ENCODE assay signal across 8 cellular contexts in the genomic region with DNA sequence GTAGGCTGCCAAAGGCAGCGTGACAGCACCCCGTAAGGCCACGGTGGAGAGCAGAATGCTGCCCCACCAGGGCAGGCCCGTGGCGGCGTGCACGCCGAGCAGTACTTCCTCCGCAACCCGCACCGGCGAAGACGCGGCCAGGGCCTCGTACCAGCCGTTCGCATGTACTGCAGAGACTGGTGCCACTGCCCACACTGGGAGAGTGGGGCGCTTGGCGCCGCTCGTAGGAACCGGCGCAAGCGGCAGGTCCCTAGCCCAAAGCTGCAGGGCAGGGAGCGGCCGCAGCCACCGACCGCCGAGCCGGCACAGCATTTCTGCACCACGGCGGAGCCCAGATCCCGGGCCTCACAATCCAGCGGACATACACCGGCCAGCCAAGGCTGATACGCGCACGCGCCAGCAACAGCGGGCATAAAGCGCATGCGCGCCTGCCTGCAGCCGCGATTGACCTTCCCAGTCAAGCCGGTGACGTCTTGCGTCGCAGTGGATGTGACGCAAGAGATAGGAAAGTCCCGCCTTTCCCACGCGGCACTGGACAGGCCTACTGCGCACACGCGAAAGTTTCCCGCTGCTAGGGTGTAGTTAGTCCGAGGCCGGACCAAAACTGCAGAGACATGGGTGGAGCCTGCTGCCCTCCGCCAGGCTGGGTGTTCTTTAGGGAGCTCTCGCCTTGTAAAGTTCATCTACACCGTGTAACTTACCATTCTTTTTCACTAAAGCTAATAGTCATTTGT. TPM values are rescaled to one million over a fixed set of nuclear protein-coding genes. Genes with fewer than 3 reads are reported as not detected.
DNase-seq lines count a peak whose midpoint lies in the region; ATAC-seq lines count a peak whose summit lies in the region.

A gene with protein sequence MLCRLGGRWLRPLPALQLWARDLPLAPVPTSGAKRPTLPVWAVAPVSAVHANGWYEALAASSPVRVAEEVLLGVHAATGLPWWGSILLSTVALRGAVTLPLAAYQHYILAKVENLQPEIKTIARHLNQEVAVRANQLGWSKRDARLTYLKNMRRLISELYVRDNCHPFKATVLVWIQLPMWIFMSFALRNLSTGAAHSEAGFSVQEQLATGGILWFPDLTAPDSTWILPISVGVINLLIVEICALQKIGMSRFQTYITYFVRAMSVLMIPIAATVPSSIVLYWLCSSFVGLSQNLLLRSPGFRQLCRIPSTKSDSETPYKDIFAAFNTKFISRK (minus strand): TSS at position 379 of the 734 bp plus-strand sequence. CDS start 67 bp downstream, at position 312.

- no peaks in the 10 kb centered on the region for H3K9me3 ChIP-seq in aorta (ENCODE audit: control insufficient read depth, low read length)

- H3K27me3 ChIP-seq in rectal smooth muscle tissue (ENCODE audit: control insufficient read depth, insufficient read depth, low read length) (no peaks in the 10 kb centered on the region), aorta (ENCODE audit: control insufficient read depth in 1 of 2, insufficient read depth in 2 of 2, low read length in 1 of 2) (no peaks in the 10 kb centered on the region)

- intact Hi-C loops in aorta (cut with DNase I), result loop anchor here (1.0 to 10.0 kb wide), 3 partner anchors 55 to 190 kb away; a partner anchor contains a TSS

- H3K4me3 ChIP-seq in rectal smooth muscle tissue (ENCODE audit: low read length) (peak within 1 kb of the TSS; percentile 96), aorta (ENCODE audit: low read length in 2 of 2) (peak within 1 kb of the TSS; percentile 68 to 90)

- ATAC-seq in GM18508 (IDR thresholded peaks at IDR 0.05; ENCODE audit: insufficient read depth, unreplicated experiment) (peak; percentile 76), HG03025 (IDR thresholded peaks at IDR 0.05; ENCODE audit: low FRiP score, unreplicated experiment) (peak; percentile 88), aorta (ENCODE audit: low FRiP score) (peak; percentile 99)

- H3K9ac ChIP-seq in rectal smooth muscle tissue (ENCODE audit: low read length), result peak within 1 kb of the TSS; percentile 92

- peak; percentile 94 to 97 for DNase-seq in NCI-H2081 (lab: John Stamatoyannopoulos, UW)
- peak; percentile 86 for DNase-seq in T1000 (lab: John Stamatoyannopoulos, UW)
- DNase-seq in astrocyte of the hippocampus (ENCODE audit: low read depth, low spot score), result peak; percentile 99
- peak; percentile 92 for DNase-seq in hepatic stellate cell (ENCODE audit: low spot score)
- DNase-seq in aorta, result peak; percentile 99

- H3K4me1 ChIP-seq in rectal smooth muscle tissue (ENCODE audit: control insufficient read depth, insufficient read depth, low read length) (peaks cover 14% of the 10 kb centered on the region), aorta (ENCODE audit: control insufficient read depth in 1 of 2, insufficient read depth in 2 of 2, low read length in 2 of 2) (peaks cover 0 to 2% of the 10 kb centered on the region in 2 donors)

- H3K27ac ChIP-seq in rectal smooth muscle tissue (ENCODE audit: low read depth, low read length) (peak within 1 kb of the TSS; percentile 95), aorta (ENCODE audit: low read depth in 1 of 2, low read length in 2 of 2) (peak within 1 kb of the TSS; percentile 72 to 79)

- 0% methylated on average over 56 to 62 of the region's 62 CpGs for WGBS in aorta, 2 donors

- no peaks in the 10 kb centered on the region for H3K36me3 ChIP-seq in rectal smooth muscle tissue (ENCODE audit: control insufficient read depth, insufficient read depth, low read length)
- H3K36me3 ChIP-seq in aorta (ENCODE audit: control insufficient read depth in 1 of 2, insufficient read depth in 2 of 2, low read length in 1 of 2), result no peaks in the 10 kb centered on the region

RNA-seq across cellular contexts. Expression of the gene that starts here (rescaled TPM):
- 10 to 100 TPM in 1 of 2 donors, 1 to 10 TPM in 1; 8.6 to 12.5 TPM for total RNA-seq in aorta
- polyA plus RNA-seq in aorta, result 1 to 10 TPM; 6.2 to 9.0 TPM

Comparison
In these comparisons a context has a peak if more than half of its experiments do, and no peak if none do; other contexts are left out.
1. Peak in every context shown above with its lines: DNase-seq, ATAC-seq, H3K4me3 ChIP-seq and H3K27ac ChIP-seq.